In the genomic region with DNA sequence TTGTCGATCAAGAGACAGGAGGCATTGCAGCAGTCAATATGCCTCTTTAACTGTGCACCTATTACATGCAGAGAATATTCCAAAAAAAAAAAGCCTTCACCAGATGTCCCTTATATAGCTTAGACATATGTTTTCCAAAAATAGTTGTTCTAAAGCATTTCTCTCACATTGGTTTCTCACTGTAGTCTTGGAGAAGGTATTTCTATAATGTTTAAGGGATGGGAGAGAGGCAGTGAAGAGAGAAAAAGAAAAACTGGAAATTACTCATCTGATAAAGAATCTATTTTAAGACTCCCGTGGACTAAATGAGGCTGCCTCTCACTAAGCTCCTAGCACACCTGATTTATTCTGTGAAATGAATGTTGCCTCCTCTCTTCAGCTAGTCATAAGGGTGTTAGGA, we compare ENCODE assay signal across 19 cellular contexts.
"Had no signal": no experiment of that assay in that cellular context is flagged by ENCODE, and none has a peak within 500 bp of the region (broad histone marks: within the 10 kb centered on the region; RNA-seq: fewer than 3 reads in every experiment).

No MANE protein-coding gene starts in this region.

- H3K4me3 Mint-ChIP-seq: activated CD4-positive, alpha-beta memory T cell treated with anti-CD3 and anti-CD28 coated beads, Interleukin-2, amount 10 ng/mL, durations not matched to agents 7 days and 5 days; activated CD4-positive, alpha-beta T cell treated with anti-CD3 and anti-CD28 coated beads for 36 hours; activated naive CD4-positive, alpha-beta T cell treated with anti-CD3 and anti-CD28 coated beads, Interleukin-2, amount 10 ng/mL, durations not matched to agents 7 days and 5 days; activated naive CD8-positive, alpha-beta T cell treated with anti-CD3 and anti-CD28 coated beads for 36 hours; activated T-cell treated with anti-CD3 and anti-CD28 coated beads, Interleukin-2, amount 50 U/mL, for 72 hours had no signal

- DNase-seq: activated CD4-positive, alpha-beta memory T cell treated with anti-CD3 and anti-CD28 coated beads, Interleukin-2, amount 10 ng/mL, durations not matched to agents 7 days and 5 days; activated CD4-positive, alpha-beta T cell treated with anti-CD3 and anti-CD28 coated beads for 36 hours; activated CD4-positive, alpha-beta T cell treated with anti-CD3 and anti-CD28 coated beads, Interleukin-2, amount 50 U/mL, for 1 hour; activated gamma-delta T cell treated with Interleukin-2 at 50 U/mL for 16 hours; activated naive CD4-positive, alpha-beta T cell treated with anti-CD3 and anti-CD28 coated beads, Interleukin-2, amount 10 ng/mL, durations not matched to agents 7 days and 5 days; activated naive CD8-positive, alpha-beta T cell treated with anti-CD3 and anti-CD28 coated beads for 36 hours; activated T-cell treated with anti-CD3 and anti-CD28 coated beads, Interleukin-2, amount 50 U/mL, for 72 hours; NCI-H1417 treated with DMSO at 0.1 percent for 48 hours; NCI-H1694 treated with DMSO at 0.1 percent for 48 hours; NCI-H2081 treated with DMSO at 0.1 percent for 48 hours; NCI-H2171 treated with DMSO at 0.1 percent for 48 hours; NCI-H226; NCI-H82; SIG-M5; T-helper 1 cell; WERI-Rb-1 had no signal

- H3K36me3 ChIP-seq: WERI-Rb-1 had no signal

- H3K27me3 Mint-ChIP-seq: activated CD4-positive, alpha-beta T cell treated with anti-CD3 and anti-CD28 coated beads for 36 hours; activated naive CD8-positive, alpha-beta T cell treated with anti-CD3 and anti-CD28 coated beads for 36 hours had no signal

- H3K27ac Mint-ChIP-seq: activated CD4-positive, alpha-beta memory T cell treated with anti-CD3 and anti-CD28 coated beads, Interleukin-2, amount 10 ng/mL, durations not matched to agents 7 days and 5 days; activated CD4-positive, alpha-beta T cell treated with anti-CD3 and anti-CD28 coated beads for 36 hours; activated naive CD4-positive, alpha-beta T cell treated with anti-CD3 and anti-CD28 coated beads, Interleukin-2, amount 10 ng/mL, durations not matched to agents 7 days and 5 days; activated naive CD8-positive, alpha-beta T cell treated with anti-CD3 and anti-CD28 coated beads for 36 hours; activated T-cell treated with anti-CD3 and anti-CD28 coated beads, Interleukin-2, amount 50 U/mL, for 72 hours; activated T-helper 2 cell treated with anti-CD3 and anti-CD28 coated beads, Interferon-gamma antibody, Interleukin-2, Interleukin-4, amounts not matched to agents 10 μg/mL and 5 μg/mL and 100 μg/mL, durations not matched to agents 14 hours and 24 hours and 36 hours had no signal

- H3K9me3 Mint-ChIP-seq: activated CD4-positive, alpha-beta memory T cell treated with anti-CD3 and anti-CD28 coated beads, Interleukin-2, amount 10 ng/mL, durations not matched to agents 7 days and 5 days; activated naive CD4-positive, alpha-beta T cell treated with anti-CD3 and anti-CD28 coated beads, Interleukin-2, amount 10 ng/mL, durations not matched to agents 7 days and 5 days; activated naive CD8-positive, alpha-beta T cell treated with anti-CD3 and anti-CD28 coated beads for 36 hours; activated T-cell treated with anti-CD3 and anti-CD28 coated beads, Interleukin-2, amount 50 U/mL, for 72 hours; activated T-helper 2 cell treated with anti-CD3 and anti-CD28 coated beads, Interferon-gamma antibody, Interleukin-2, Interleukin-4, amounts not matched to agents 10 μg/mL and 5 μg/mL and 100 μg/mL, durations not matched to agents 14 hours and 24 hours and 36 hours had no signal

- H3K36me3 Mint-ChIP-seq: activated naive CD4-positive, alpha-beta T cell treated with anti-CD3 and anti-CD28 coated beads, Interleukin-2, amount 10 ng/mL, durations not matched to agents 7 days and 5 days; activated naive CD8-positive, alpha-beta T cell treated with anti-CD3 and anti-CD28 coated beads for 36 hours had no signal

- ATAC-seq: activated CD4-positive, alpha-beta T cell treated with anti-CD3 and anti-CD28 coated beads for 36 hours; activated T-cell treated with anti-CD3 and anti-CD28 coated beads, Interleukin-2, amount 50 U/mL, for 72 hours had no signal

- H3K27ac ChIP-seq: KMS-11, SK-N-MC, WERI-Rb-1 had no signal

- H3K4me3 ChIP-seq: SK-N-MC had no signal

- H3K4me2 ChIP-seq: KMS-11 had no signal

- H3K4me1 Mint-ChIP-seq: activated CD4-positive, alpha-beta memory T cell treated with anti-CD3 and anti-CD28 coated beads, Interleukin-2, amount 10 ng/mL, durations not matched to agents 7 days and 5 days; activated naive CD4-positive, alpha-beta T cell treated with anti-CD3 and anti-CD28 coated beads, Interleukin-2, amount 10 ng/mL, durations not matched to agents 7 days and 5 days had no signal
